In genomic region chr10:131170042-131170983, GRCh38 we compare ENCODE assay signal across 15 cellular contexts.
"Had no signal": no experiment of that assay in that cellular context is flagged by ENCODE, and none has a peak within 500 bp of the region (broad histone marks: within the 10 kb centered on the region; RNA-seq: fewer than 3 reads in every experiment).

No MANE protein-coding gene starts in this region.

- H3K9me3 ChIP-seq: body of pancreas, colonic mucosa, esophagus squamous epithelium, right lobe of liver, tibial artery, vagina had no signal

- H3K36me3 ChIP-seq: colonic mucosa, esophagus squamous epithelium, right lobe of liver, tibial artery, vagina, WERI-Rb-1 had no signal

- DNase-seq: activated CD4-positive, alpha-beta T cell treated with anti-CD3 and anti-CD28 coated beads, Interleukin-2, amount 50 U/mL, for 48 hours; activated naive CD8-positive, alpha-beta T cell treated with anti-CD3 and anti-CD28 coated beads for 36 hours; amygdala; body of pancreas; central memory CD4-positive, alpha-beta T cell; colonic mucosa; esophagus squamous epithelium; hypothalamus; kidney glomerular epithelial cell; mesenchymal stem cell; stimulated activated CD4-positive, alpha-beta T cell treated with anti-CD3 and anti-CD28 coated beads, Interleukin-2, amount 100 ng/mL, for 24 hours; WERI-Rb-1 had no signal

- H3K27ac ChIP-seq: body of pancreas, colonic mucosa, esophagus squamous epithelium, right lobe of liver, tibial artery, vagina, WERI-Rb-1 had no signal

- H3K4me1 ChIP-seq: body of pancreas, colonic mucosa, esophagus squamous epithelium, right lobe of liver, tibial artery, vagina had no signal

- ATAC-seq: body of pancreas, right lobe of liver had no signal

- H3K4me3 ChIP-seq: body of pancreas, colonic mucosa, esophagus squamous epithelium, right lobe of liver, tibial artery, vagina had no signal

- H3K27me3 ChIP-seq: body of pancreas, colonic mucosa, esophagus squamous epithelium, right lobe of liver, vagina had no signal
